ENCODE assay signal across 12 cellular contexts in genomic region chr11:111535281-111535680, GRCh38. TPM values are rescaled to one million over a fixed set of nuclear protein-coding genes. Genes with fewer than 3 reads are reported as not detected.
"Had no signal": no experiment of that assay in that cellular context is flagged by ENCODE, and none has a peak within 500 bp of the region (broad histone marks: within the 10 kb centered on the region; RNA-seq: fewer than 3 reads in every experiment).

No MANE protein-coding gene starts in this region.

- DNase-seq: GM23248, GOT3, H7, HFFc6, KBM-7 had no signal

- H3K36me3 ChIP-seq: HAP-1 had no signal

- H3K4me3 ChIP-seq: GM23248, HAP-1 had no signal

- H3K27ac ChIP-seq: GM23248, HL-60 had no signal

- H2AFZ ChIP-seq: GM23248 had no signal

- H3K27ac Mint-ChIP-seq: HFFc6, IgD-negative memory B cell had no signal

- H3K9me3 Mint-ChIP-seq: HFFc6 had no signal

- H3K4me3 Mint-ChIP-seq: HFFc6, IgD-negative memory B cell had no signal

- H3K9ac ChIP-seq: GM23248 had no signal

- ATAC-seq: HCT116, HepG2 had no signal

- FAIRE-seq: HepG2 had no signal

RNA-seq across cellular contexts. Expression of gene LAYN, which starts 5.2 kb away (rescaled TPM):
- total RNA-seq: HepG2 had no signal
- polyA plus RNA-seq: IgD-negative memory B cell had no signal

RNA-seq across cellular contexts. Expression of gene HOATZ, which starts 20.7 kb away (rescaled TPM):
- total RNA-seq: GM23248, H4, H7, HepG2, HFFc6, HT1080 had no signal
- polyA plus RNA-seq: GM23248, HepG2, IgD-negative memory B cell had no signal

RNA-seq across cellular contexts. Expression of gene BTG4, which starts 23.1 kb away (rescaled TPM):
- total RNA-seq: GM23248, H7, HepG2, HFFc6 had no signal
- polyA plus RNA-seq: HepG2, IgD-negative memory B cell had no signal
